ENCODE assay signal across 8 cellular contexts in the genomic region with DNA sequence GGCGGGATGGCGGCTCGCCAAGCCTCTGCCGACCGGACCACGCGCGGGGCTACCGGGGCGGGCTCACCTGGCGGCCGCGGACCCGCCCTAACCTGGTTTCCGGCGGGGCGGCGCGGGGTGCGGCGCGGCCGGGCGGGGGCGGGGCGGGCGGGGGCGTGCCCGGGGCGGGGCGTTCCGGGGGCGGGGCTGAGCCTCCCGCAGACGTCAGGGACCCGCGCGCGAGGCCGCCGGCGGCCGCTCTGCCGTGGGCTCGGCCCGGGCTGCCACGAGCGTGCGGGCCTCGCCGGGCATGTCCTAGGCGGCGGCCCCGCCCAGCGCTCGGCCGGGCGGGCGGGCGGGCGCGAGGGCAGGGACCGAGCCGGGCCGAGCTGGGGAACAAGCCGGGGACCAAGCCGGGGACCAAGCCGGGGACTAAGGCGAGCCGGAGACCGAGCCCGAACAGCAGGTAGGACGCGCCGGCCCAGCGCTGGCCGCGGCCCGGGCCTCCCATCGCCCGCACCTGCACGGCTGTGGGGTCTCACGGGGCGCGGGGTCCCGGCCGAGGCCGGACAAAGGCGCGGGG. TPM values are rescaled to one million over a fixed set of nuclear protein-coding genes. Genes with fewer than 3 reads are reported as not detected.
DNase-seq lines count a peak whose midpoint lies in the region; ATAC-seq and TF ChIP-seq lines count a peak whose summit lies in the region.

A gene (plus strand): TSS at position 200 of the 562 bp plus-strand sequence. CDS start 3,183 bp downstream, outside the sequence.

- H3K9me2 ChIP-seq in HCT116 (ENCODE audit: insufficient read depth): no peaks in the 10 kb centered on the region

- peak; percentile 64 for ATAC-seq in HCT116
- ATAC-seq in HG03159 (IDR thresholded peaks at IDR 0.05; ENCODE audit: unreplicated experiment): no peak

- TF ChIP-seq RAD21 in HCT116 (IDR thresholded peaks at IDR 0.05; ENCODE audit: low read depth): no peak

- TF ChIP-seq POLR2A in HCT116 (IDR thresholded peaks at IDR 0.05; ENCODE audit: borderline replicate concordance, extremely low read depth, insufficient read depth, insufficient read length): peak; percentile 4

- CTCF ChIA-PET in AG04450 (lab: Charles Lee) (no interaction called here), HCT116 (lab: Charles Lee) (no interaction called here)

- no peak for TF ChIP-seq CTCF in AG04450 (IDR thresholded peaks at IDR 0.05; ENCODE audit: low read depth, low read length)
- no peak for TF ChIP-seq CTCF in HCT116 (IDR thresholded peaks at IDR 0.05 in 2 of 3, conservative IDR thresholded peaks at IDR 0.05 in 1 of 3; ENCODE audit: borderline replicate concordance in 1 of 3, insufficient read depth in 1 of 3, low read depth in 2 of 3, low read length in 2 of 3)

- intact Hi-C loops in HCT116 (cut with micrococcal nuclease): loop anchor here (2.0 kb wide), 1 partner anchor 38 kb away; no protein-coding TSS in a partner anchor

- H3K27ac ChIP-seq in AG04450 (ENCODE audit: low read depth, low read length) (peak within 1 kb of the TSS; percentile 31), HCT116 (ENCODE audit: low read depth, low read length) (peak within 1 kb of the TSS; percentile 97)

- peaks cover 0 to 19% of the 10 kb centered on the region in 2 experiments; a peak in 1 of 4 replicates for H3K36me3 ChIP-seq in HCT116 (ENCODE audit: control insufficient read depth in 1 of 2, insufficient read depth in 2 of 2, low read length in 2 of 2)

- peaks cover 21% of the 10 kb centered on the region for H3K27me3 ChIP-seq in AG04450 (ENCODE audit: control insufficient read depth, insufficient read depth, low read length)
- no peaks in the 10 kb centered on the region for H3K27me3 ChIP-seq in HCT116 (ENCODE audit: insufficient read depth, low read length)

- peaks cover 14 to 23% of the 10 kb centered on the region in 2 experiments for H3K4me1 ChIP-seq in HCT116 (ENCODE audit: control insufficient read depth in 1 of 2, insufficient read depth in 2 of 2, low read length in 2 of 2)

- no TSS peak for BruUV-seq in HCT116 (replicated peaks; lab: Mats Ljungman, UMichigan)

- RAD21 ChIA-PET in HCT116 (lab: Charles Lee; ENCODE audit: low non-redundant PET in 1 of 2, low total read pairs in 2 of 2, uncharacterized antibody in 2 of 2, unreplicated experiment in 2 of 2): no interaction called here

- DNase-seq in AG04450 (ENCODE audit: low read depth, low spot score) (no peak), HCT116 (ENCODE audit: low read depth, low spot score) (no peak), T1000 (lab: John Stamatoyannopoulos, UW) (peak; percentile 17), iris pigment epithelial cell (ENCODE audit: low read depth) (peak; percentile 40), NAMALWA (ENCODE audit: low spot score) (no peak)
- DNase-seq in central memory CD4-positive, alpha-beta T cell: peak; percentile 42
- DNase-seq in stimulated activated CD4-positive, alpha-beta T cell treated with anti-CD3 and anti-CD28 coated beads, Interleukin-15, amount 100 ng/mL, for 1 hour (ENCODE audit: low read depth in 1 of 2, low spot score in 1 of 2): peak; percentile 21 to 42

- H3K4me2 ChIP-seq in HCT116 (ENCODE audit: low read length): peak within 1 kb of the TSS; percentile 96

- H2AFZ ChIP-seq in HCT116 (ENCODE audit: low read depth, low read length, poor library complexity, severe bottlenecking): no peak within 1 kb of the TSS

- H3K9ac ChIP-seq in HCT116 (ENCODE audit: low read length): peak within 1 kb of the TSS; percentile 88

- POLR2A ChIA-PET in AG04450 (lab: Yijun Ruan, JAX) (no interaction called here), HCT116 (lab: Charles Lee) (interaction anchor here (0.6 kb wide), 1 partner anchor 64 kb away, joined by 4 read pairs; no protein-coding TSS in a partner anchor)

- no peaks in the 10 kb centered on the region for H4K20me1 ChIP-seq in HCT116 (ENCODE audit: insufficient read depth)

- H3K79me2 ChIP-seq in HCT116 (ENCODE audit: insufficient read depth, low read length): peaks cover 78% of the 10 kb centered on the region

- peaks cover 6% of the 10 kb centered on the region; the same call in 1 of the 2 replicates for H3K9me3 ChIP-seq in AG04450 (ENCODE audit: control insufficient read depth, insufficient read depth, low read length)
- H3K9me3 ChIP-seq in HCT116 (ENCODE audit: control insufficient read depth in 1 of 2, insufficient read depth in 1 of 2, low read depth in 1 of 2, low read length in 2 of 2): no peaks in the 10 kb centered on the region; a peak in 1 of 4 replicates

- H3K4me3 ChIP-seq in AG04450 (ENCODE audit: low read depth, low read length): peak within 1 kb of the TSS; percentile 77
- H3K4me3 ChIP-seq in HCT116 (replicated peaks in 1 of 2; ENCODE audit: low read depth in 1 of 2, low read length in 2 of 2): peak within 1 kb of the TSS; percentile 85 to 94

TF ChIP-seq in HCT116, 20 proteins besides CTCF, POLR2A, EP300 and RAD21:
- TF ChIP-seq ZFX (IDR thresholded peaks at IDR 0.05) (no peak), CBX3 (IDR thresholded peaks at IDR 0.05; ENCODE audit: low read depth) (no peak), JUND (IDR thresholded peaks at IDR 0.05) (no peak), CEBPB (IDR thresholded peaks at IDR 0.05; ENCODE audit: low read depth) (no peak), EZH2phosphoT487 (IDR thresholded peaks at IDR 0.05; ENCODE audit: borderline replicate concordance) (no peak), EZH2 (IDR thresholded peaks at IDR 0.05) (no peak), ELF1 (IDR thresholded peaks at IDR 0.05; ENCODE audit: borderline replicate concordance, low read depth) (no peak), SIN3A (IDR thresholded peaks at IDR 0.05; ENCODE audit: low read depth) (no peak), SP1 (IDR thresholded peaks at IDR 0.05; ENCODE audit: low read depth) (no peak), SRF (IDR thresholded peaks at IDR 0.05; ENCODE audit: low read depth) (no peak), POLR2AphosphoS5 (IDR thresholded peaks at IDR 0.05; ENCODE audit: low read depth, low read length) (no peak; the same call in none of the 2 replicates)
- TF ChIP-seq, protein P1, sequence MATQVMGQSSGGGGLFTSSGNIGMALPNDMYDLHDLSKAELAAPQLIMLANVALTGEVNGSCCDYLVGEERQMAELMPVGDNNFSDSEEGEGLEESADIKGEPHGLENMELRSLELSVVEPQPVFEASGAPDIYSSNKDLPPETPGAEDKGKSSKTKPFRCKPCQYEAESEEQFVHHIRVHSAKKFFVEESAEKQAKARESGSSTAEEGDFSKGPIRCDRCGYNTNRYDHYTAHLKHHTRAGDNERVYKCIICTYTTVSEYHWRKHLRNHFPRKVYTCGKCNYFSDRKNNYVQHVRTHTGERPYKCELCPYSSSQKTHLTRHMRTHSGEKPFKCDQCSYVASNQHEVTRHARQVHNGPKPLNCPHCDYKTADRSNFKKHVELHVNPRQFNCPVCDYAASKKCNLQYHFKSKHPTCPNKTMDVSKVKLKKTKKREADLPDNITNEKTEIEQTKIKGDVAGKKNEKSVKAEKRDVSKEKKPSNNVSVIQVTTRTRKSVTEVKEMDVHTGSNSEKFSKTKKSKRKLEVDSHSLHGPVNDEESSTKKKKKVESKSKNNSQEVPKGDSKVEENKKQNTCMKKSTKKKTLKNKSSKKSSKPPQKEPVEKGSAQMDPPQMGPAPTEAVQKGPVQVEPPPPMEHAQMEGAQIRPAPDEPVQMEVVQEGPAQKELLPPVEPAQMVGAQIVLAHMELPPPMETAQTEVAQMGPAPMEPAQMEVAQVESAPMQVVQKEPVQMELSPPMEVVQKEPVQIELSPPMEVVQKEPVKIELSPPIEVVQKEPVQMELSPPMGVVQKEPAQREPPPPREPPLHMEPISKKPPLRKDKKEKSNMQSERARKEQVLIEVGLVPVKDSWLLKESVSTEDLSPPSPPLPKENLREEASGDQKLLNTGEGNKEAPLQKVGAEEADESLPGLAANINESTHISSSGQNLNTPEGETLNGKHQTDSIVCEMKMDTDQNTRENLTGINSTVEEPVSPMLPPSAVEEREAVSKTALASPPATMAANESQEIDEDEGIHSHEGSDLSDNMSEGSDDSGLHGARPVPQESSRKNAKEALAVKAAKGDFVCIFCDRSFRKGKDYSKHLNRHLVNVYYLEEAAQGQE (IDR thresholded peaks at IDR 0.05; ENCODE audit: low read depth): no peak
- TF ChIP-seq, protein P2, sequence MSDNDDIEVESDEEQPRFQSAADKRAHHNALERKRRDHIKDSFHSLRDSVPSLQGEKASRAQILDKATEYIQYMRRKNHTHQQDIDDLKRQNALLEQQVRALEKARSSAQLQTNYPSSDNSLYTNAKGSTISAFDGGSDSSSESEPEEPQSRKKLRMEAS (IDR thresholded peaks at IDR 0.05): no peak
- TF ChIP-seq, protein P3, sequence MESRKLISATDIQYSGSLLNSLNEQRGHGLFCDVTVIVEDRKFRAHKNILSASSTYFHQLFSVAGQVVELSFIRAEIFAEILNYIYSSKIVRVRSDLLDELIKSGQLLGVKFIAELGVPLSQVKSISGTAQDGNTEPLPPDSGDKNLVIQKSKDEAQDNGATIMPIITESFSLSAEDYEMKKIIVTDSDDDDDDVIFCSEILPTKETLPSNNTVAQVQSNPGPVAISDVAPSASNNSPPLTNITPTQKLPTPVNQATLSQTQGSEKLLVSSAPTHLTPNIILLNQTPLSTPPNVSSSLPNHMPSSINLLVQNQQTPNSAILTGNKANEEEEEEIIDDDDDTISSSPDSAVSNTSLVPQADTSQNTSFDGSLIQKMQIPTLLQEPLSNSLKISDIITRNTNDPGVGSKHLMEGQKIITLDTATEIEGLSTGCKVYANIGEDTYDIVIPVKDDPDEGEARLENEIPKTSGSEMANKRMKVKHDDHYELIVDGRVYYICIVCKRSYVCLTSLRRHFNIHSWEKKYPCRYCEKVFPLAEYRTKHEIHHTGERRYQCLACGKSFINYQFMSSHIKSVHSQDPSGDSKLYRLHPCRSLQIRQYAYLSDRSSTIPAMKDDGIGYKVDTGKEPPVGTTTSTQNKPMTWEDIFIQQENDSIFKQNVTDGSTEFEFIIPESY (IDR thresholded peaks at IDR 0.05; ENCODE audit: extremely low read depth, insufficient replicate concordance, low read length): no peak

RNA-seq across cellular contexts. Expression of the gene that starts here (rescaled TPM):
- polyA plus RNA-seq in AG04450 (2011; rRNA removed): 4.2 and 4.3 TPM in 2 replicates
- 5.1 and 6.0 TPM in 2 replicates for polyA minus RNA-seq in AG04450 (2011; rRNA and poly(A)+ RNA removed)
- total RNA-seq in HCT116 (2021; ENCODE audit: unreplicated experiment): 45.9 TPM
- 24.4 and 26.7 TPM in 2 replicates for polyA plus RNA-seq in HCT116 (2012)

Comparison
In these comparisons a context has a peak if more than half of its experiments do, and no peak if none do; other contexts are left out.
1. DNase-seq: peak in T1000 (single experiment), central memory CD4-positive, alpha-beta T cell (single experiment), iris pigment epithelial cell (single experiment) and stimulated activated CD4-positive, alpha-beta T cell treated with anti-CD3 and anti-CD28 coated beads, Interleukin-15, amount 100 ng/mL, for 1 hour (2 of 2); none in AG04450 (single experiment), HCT116 (single experiment) and NAMALWA (single experiment).